In the genomic region with DNA sequence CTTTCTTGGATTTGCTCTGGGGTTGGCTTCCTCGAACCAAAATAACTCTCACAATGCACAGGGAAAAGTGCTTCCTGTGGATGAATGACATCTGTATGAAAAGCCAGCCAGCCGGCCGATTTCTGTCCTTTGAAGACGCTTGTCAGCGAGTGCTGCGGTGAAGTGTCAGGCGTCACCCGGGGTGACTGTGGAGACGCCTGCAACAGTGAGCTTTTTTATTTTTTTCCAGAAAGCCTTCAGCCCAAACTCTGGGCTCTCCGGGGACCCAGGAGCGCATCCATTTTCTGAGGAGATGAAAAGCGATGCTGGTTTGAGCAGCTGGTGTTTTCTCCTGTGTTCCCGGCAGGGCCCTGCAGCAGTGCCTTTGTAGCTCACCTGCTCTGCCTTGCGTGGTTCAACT, we compare ENCODE assay signal across 15 cellular contexts. TPM values are rescaled to one million over a fixed set of nuclear protein-coding genes. Genes with fewer than 3 reads are reported as not detected.
A peak's percentile ranks its signal among the peaks of the same experiment; 100 is the strongest.
DNase-seq lines count a peak whose midpoint lies in the region; ATAC-seq and TF ChIP-seq lines count a peak whose summit lies in the region.
"Had no signal": no experiment of that assay in that cellular context is flagged by ENCODE, and none has a peak within 500 bp of the region (broad histone marks: within the 10 kb centered on the region; RNA-seq: fewer than 3 reads in every experiment).

No MANE protein-coding gene starts in this region.

- no peaks in the 10 kb centered on the region for H3K9me3 ChIP-seq in colonic mucosa
- H3K9me3 ChIP-seq: gastrocnemius medialis, right lobe of liver, SJCRH30, thyroid gland had no signal

- H3K27me3 ChIP-seq in colonic mucosa: no peaks in the 10 kb centered on the region
- H3K27me3 ChIP-seq: right lobe of liver, SJCRH30, thyroid gland had no signal

- H3K9ac ChIP-seq in colonic mucosa (ENCODE audit: low read depth in 2 of 2, low read length in 2 of 2): no peak overlapping the region

- no peaks in the 10 kb centered on the region for H3K4me1 ChIP-seq in colonic mucosa
- H3K4me1 ChIP-seq: gastrocnemius medialis, SJCRH30, thyroid gland had no signal

- intact Hi-C loops in colonic mucosa (cut with DNase I): no loop called here

- H3K36me3 ChIP-seq in colonic mucosa: no peaks in the 10 kb centered on the region
- H3K36me3 ChIP-seq: gastrocnemius medialis, right lobe of liver, SJCRH30, thyroid gland had no signal

- no peak for TF ChIP-seq CTCF in colonic mucosa (IDR thresholded peaks at IDR 0.05)

- ATAC-seq in HG03521 (IDR thresholded peaks at IDR 0.05; ENCODE audit: unreplicated experiment): no peak
- ATAC-seq: A549, gastrocnemius medialis had no signal

- H3K9me3 Mint-ChIP-seq in activated naive CD8-positive, alpha-beta T cell (ENCODE audit: low read depth): no peaks in the 10 kb centered on the region

- no peaks in the 10 kb centered on the region for H3K36me3 Mint-ChIP-seq in activated naive CD8-positive, alpha-beta T cell

- H3K4me3 ChIP-seq in colonic mucosa: no peak overlapping the region
- H3K4me3 ChIP-seq: A549, gastrocnemius medialis, right lobe of liver, SJCRH30, thyroid gland had no signal

- H3K4me1 Mint-ChIP-seq in activated naive CD8-positive, alpha-beta T cell (ENCODE audit: low read depth): peaks cover 17% of the 10 kb centered on the region

- no peak overlapping the region for H3K27ac ChIP-seq in colonic mucosa
- H3K27ac ChIP-seq: gastrocnemius medialis, SJCRH30, thyroid gland had no signal

- peak overlapping the region; percentile 69 for H3K4me3 Mint-ChIP-seq in activated naive CD8-positive, alpha-beta T cell

- DNase-seq in NCI-H748 (lab: John Stamatoyannopoulos, UW; ENCODE audit: unreplicated experiment) (peak; percentile 19), NCI-H748 treated with DMSO at 0.1 percent for 48 hours (lab: John Stamatoyannopoulos, UW) (no peak), T follicular helper cell (ENCODE audit: low read depth) (peak; percentile 32), ecto neural progenitor cell (ENCODE audit: low spot score) (no peak), colonic mucosa (no peak)
- peak; percentile 13 for DNase-seq in stimulated activated CD4-positive, alpha-beta T cell treated with anti-CD3 and anti-CD28 coated beads, Interleukin-1b, Interleukin-23, amount 100 ng/mL, for 48 hours
- DNase-seq: amygdala, SJCRH30, thyroid gland had no signal

- no peaks in the 10 kb centered on the region for H3K27me3 Mint-ChIP-seq in activated naive CD8-positive, alpha-beta T cell

- H3K27ac Mint-ChIP-seq in activated naive CD8-positive, alpha-beta T cell: peak overlapping the region; percentile 47

RNA-seq across cellular contexts. Expression of a gene that starts 34.3 kb away (rescaled TPM):
- total RNA-seq in colonic mucosa: under 1 TPM; 0.05 to 0.11 TPM
- total RNA-seq: M059J, SJCRH30 had no signal

Comparison
In these comparisons a context has a peak if more than half of its experiments do, and no peak if none do; other contexts are left out.
1. DNase-seq: peak in NCI-H748 (single experiment), T follicular helper cell (single experiment) and stimulated activated CD4-positive, alpha-beta T cell treated with anti-CD3 and anti-CD28 coated beads, Interleukin-1b, Interleukin-23, amount 100 ng/mL, for 48 hours (single experiment); none in NCI-H748 treated with DMSO at 0.1 percent for 48 hours (single experiment), ecto neural progenitor cell (single experiment) and colonic mucosa (single experiment).